5 cellular contexts compared by ENCODE assay signal in the genomic region with DNA sequence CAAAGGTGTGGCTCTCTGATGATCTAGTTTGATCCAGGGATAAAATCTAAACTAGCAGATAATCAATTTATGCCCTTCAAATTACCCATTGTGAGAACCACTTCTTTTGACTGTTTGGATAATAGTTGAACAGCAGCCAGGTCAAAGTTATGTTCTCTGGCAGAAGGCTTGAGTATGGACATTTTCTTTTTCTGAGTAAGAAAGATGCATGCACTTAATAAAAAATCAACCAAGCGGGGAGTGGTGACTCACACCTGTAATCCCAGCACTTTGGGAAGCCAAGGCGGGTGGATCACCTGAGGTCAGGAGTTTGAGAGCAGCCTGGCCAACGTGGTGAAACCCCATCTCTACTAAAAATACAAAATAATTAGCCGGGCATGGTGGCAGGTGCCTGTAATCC. TPM values are rescaled to one million over a fixed set of nuclear protein-coding genes. Genes with fewer than 3 reads are reported as not detected.
"Had no signal": no experiment of that assay in that cellular context is flagged by ENCODE, and none has a peak within 500 bp of the region (broad histone marks: within the 10 kb centered on the region; RNA-seq: fewer than 3 reads in every experiment).

No MANE protein-coding gene starts in this region.

RNA-seq across cellular contexts. Expression of a gene that starts 5.7 kb away (rescaled TPM):
- total RNA-seq: activated CD8-positive, alpha-beta T cell treated with anti-CD3 and anti-CD28 coated beads for 36 hours; activated naive CD8-positive, alpha-beta T cell treated with anti-CD3 and anti-CD28 coated beads for 36 hours; activated T-cell treated with anti-CD3 and anti-CD28 coated beads, Interleukin-2, amount 50 U/mL, for 72 hours; body of pancreas; Right ventricle myocardium superior had no signal
